Comparison of ENCODE assay signal across 29 cellular contexts in genomic region chr17:4574448-4575045, GRCh38. TPM values are rescaled to one million over a fixed set of nuclear protein-coding genes. Genes with fewer than 3 reads are reported as not detected.
A peak's percentile ranks its signal among the peaks of the same experiment; 100 is the strongest.
DNase-seq lines count a peak whose midpoint lies in the region; ATAC-seq, FAIRE-seq and TF ChIP-seq lines count a peak whose summit lies in the region.
"Had no signal": no experiment of that assay in that cellular context is flagged by ENCODE, and none has a peak within 500 bp of the region (broad histone marks: within the 10 kb centered on the region; RNA-seq: fewer than 3 reads in every experiment).

No MANE protein-coding gene starts in this region.

- H3K9me3 Mint-ChIP-seq in brain = peaks cover 0 to 3% (median 0%) of the 10 kb centered on the region in 5 experiments
- H3K9me3 Mint-ChIP-seq: CD4-positive, alpha-beta T cell had no signal

- no peak overlapping the region for H3K4me2 ChIP-seq in trophoblast cell (ENCODE audit: low read length)
- H3K4me2 ChIP-seq: BLaER1 had no signal

- H4K91ac ChIP-seq in trophoblast cell (ENCODE audit: low read depth, low read length) = no peak overlapping the region

- peak overlapping the region; percentile 54 for H3K23ac ChIP-seq in trophoblast cell (ENCODE audit: low read length)

- intact Hi-C loops in kidney (cut with DNase I) = no loop called here

- no peak overlapping the region for H3K4me3 ChIP-seq in kidney (ENCODE audit: low read length in 2 of 2)
- H3K4me3 ChIP-seq in trophoblast cell (ENCODE audit: low read depth, low read length) = no peak overlapping the region
- H3K4me3 ChIP-seq in upper lobe of left lung = no peak overlapping the region
- H3K4me3 ChIP-seq: BLaER1, GM12878, HAP-1 had no signal

- no peaks in the 10 kb centered on the region for H3K36me3 Mint-ChIP-seq in brain

- H3K14ac ChIP-seq in trophoblast cell (ENCODE audit: low read length) = peak overlapping the region; percentile 6

- no peak for TF ChIP-seq CTCF in brain (conservative IDR thresholded peaks at IDR 0.05)
- no peak for TF ChIP-seq CTCF in kidney (IDR thresholded peaks at IDR 0.05; ENCODE audit: borderline replicate concordance, extremely low read depth, insufficient read depth)
- TF ChIP-seq CTCF in upper lobe of left lung (IDR thresholded peaks at IDR 0.05) = no peak

- peak overlapping the region in 3 of 5 experiments; percentile 44 to 91 (median 84) for H3K27ac Mint-ChIP-seq in brain
- H3K27ac Mint-ChIP-seq: CD4-positive, alpha-beta T cell had no signal

- no peak for TF ChIP-seq EP300 in upper lobe of left lung (IDR thresholded peaks at IDR 0.05)

- no peak overlapping the region for H3K4me3 Mint-ChIP-seq in brain
- H3K4me3 Mint-ChIP-seq: CD4-positive, alpha-beta T cell had no signal

- no peaks in the 10 kb centered on the region for H3K36me3 ChIP-seq in kidney (ENCODE audit: control insufficient read depth in 1 of 2, insufficient read depth in 2 of 2, low read length in 2 of 2)
- H3K36me3 ChIP-seq in trophoblast cell (ENCODE audit: control insufficient read depth in 1 of 2, insufficient read depth in 2 of 2, low read length in 2 of 2) = no peaks in the 10 kb centered on the region
- H3K36me3 ChIP-seq in upper lobe of left lung = no peaks in the 10 kb centered on the region
- H3K36me3 ChIP-seq: BLaER1, HAP-1 had no signal

- TF ChIP-seq POLR2A in upper lobe of left lung (IDR thresholded peaks at IDR 0.05) = no peak

- H3K27me3 ChIP-seq in trophoblast cell (ENCODE audit: insufficient read depth, low read length) (no peaks in the 10 kb centered on the region), upper lobe of left lung (no peaks in the 10 kb centered on the region)
- H3K27me3 ChIP-seq: BLaER1 had no signal

- no peak overlapping the region for H2BK120ac ChIP-seq in trophoblast cell (ENCODE audit: insufficient read depth, low read length, poor library complexity)

- ATAC-seq in upper lobe of left lung (ENCODE audit: low FRiP score in 2 of 2) (peak; percentile 21 to 38), HG03469 (IDR thresholded peaks at IDR 0.05; ENCODE audit: unreplicated experiment) (no peak)
- ATAC-seq: PC-3 had no signal

- no peak overlapping the region for H2BK12ac ChIP-seq in trophoblast cell (ENCODE audit: low read length)

- no peak overlapping the region for H2AFZ ChIP-seq in trophoblast cell (ENCODE audit: insufficient read depth, low read length, poor library complexity)

- peaks cover 5% of the 10 kb centered on the region for H3K27me3 Mint-ChIP-seq in brain
- H3K27me3 Mint-ChIP-seq: CD4-positive, alpha-beta T cell had no signal

- H2BK5ac ChIP-seq in trophoblast cell (ENCODE audit: low read depth, low read length, poor library complexity) = no peak overlapping the region

- H3K79me2 ChIP-seq in trophoblast cell (ENCODE audit: control insufficient read depth, insufficient read depth, low read length, poor library complexity) = no peaks in the 10 kb centered on the region

- no peak overlapping the region for H4K12ac ChIP-seq in trophoblast cell (ENCODE audit: low read depth, low read length)

- H3K4ac ChIP-seq in trophoblast cell (ENCODE audit: low read depth, low read length) = no peak overlapping the region

- H3K9ac ChIP-seq in kidney (ENCODE audit: low read length in 2 of 2) (no peak overlapping the region), trophoblast cell (ENCODE audit: low read length) (peak overlapping the region; percentile 23)
- H3K9ac ChIP-seq: BLaER1 had no signal

- H2AK5ac ChIP-seq in trophoblast cell (ENCODE audit: low read length) = peak overlapping the region; percentile 23

- FAIRE-seq in kidney (lab: Jason Lieb, UNC) = no peak
- FAIRE-seq: GM12878 had no signal

- DNase-seq in kidney (no peak), trophoblast cell (no peak), upper lobe of left lung (no peak)
- no peak for DNase-seq in activated effector memory CD4-positive, alpha-beta T cell treated with anti-CD3 and anti-CD28 coated beads, Interleukin-2, amount 50 U/mL, for 16 hours
- no peak for DNase-seq in stimulated activated CD4-positive, alpha-beta T cell treated with anti-CD3 and anti-CD28 coated beads, Interleukin-12 subunit alpha, Interleukin-12 subunit beta, amount 100 ng/mL, for 4 hours
- DNase-seq: ACHN; Caco-2; CD4-positive, alpha-beta T cell; DMS 273 treated with DMSO at 0.1 percent for 48 hours; DND-41; IMR-90; Karpas-422; MV-4-11; NCI-H1694; NCI-H2081; NCI-H2171 treated with DMSO at 0.1 percent for 48 hours; NCI-H446 treated with DMSO at 0.1 percent for 48 hours; NCI-H526 treated with DMSO at 0.1 percent for 48 hours; PC-3 had no signal

- H3K27ac ChIP-seq in kidney (ENCODE audit: low read depth in 2 of 2, low read length in 2 of 2) (peak overlapping the region; percentile 81 to 89), trophoblast cell (ENCODE audit: low read depth, low read length) (no peak overlapping the region), upper lobe of left lung (no peak overlapping the region)
- H3K27ac ChIP-seq: BLaER1 had no signal

- WGBS in trophoblast cell (ENCODE audit: extremely low coverage, insufficient coverage, insufficient read length) = no CpG with 5 or more reads among the region's 9 CpGs
- 91 to 93% methylated on average over 7 to 9 of the region's 9 CpGs for WGBS in upper lobe of left lung, 2 donors

- H3K4me1 ChIP-seq in kidney (ENCODE audit: control insufficient read depth in 1 of 2, insufficient read depth in 1 of 2, low read depth in 1 of 2, low read length in 2 of 2) (peaks cover 19 to 20% of the 10 kb centered on the region in 2 donors), trophoblast cell (ENCODE audit: control insufficient read depth in 1 of 2, insufficient read depth in 2 of 2, low read length in 2 of 2) (peaks cover 17 to 21% of the 10 kb centered on the region in 2 experiments), upper lobe of left lung (no peaks in the 10 kb centered on the region)

- H4K8ac ChIP-seq in trophoblast cell (ENCODE audit: low read depth, low read length) = no peak overlapping the region

- H3K9me3 ChIP-seq in kidney (ENCODE audit: control insufficient read depth in 1 of 2, low read length in 2 of 2) (no peaks in the 10 kb centered on the region), trophoblast cell (ENCODE audit: insufficient read depth, low read depth, low read length) (peaks cover 5% of the 10 kb centered on the region), upper lobe of left lung (no peaks in the 10 kb centered on the region)
- H3K9me3 ChIP-seq: BLaER1, Caco-2, HAP-1 had no signal

- H3K18ac ChIP-seq in trophoblast cell (ENCODE audit: low read length) = no peak overlapping the region

- H3K79me1 ChIP-seq in trophoblast cell (ENCODE audit: low read length) = peaks cover 13% of the 10 kb centered on the region

- H3K4me1 Mint-ChIP-seq in brain = peaks cover 40% of the 10 kb centered on the region

RNA-seq across cellular contexts. Expression of gene SMTNL2, which starts 9.8 kb away (rescaled TPM):
- polyA plus RNA-seq in brain (ENCODE audit: insufficient read depth, low read depth, low replicate concordance) (3.6 TPM), kidney (ENCODE audit: insufficient read depth, low read depth, low replicate concordance) (58.1 TPM)
- total RNA-seq in kidney (25.6 TPM), upper lobe of left lung (1 to 10 TPM in 5 of 6 donors, under 1 TPM in 1; 0.49 to 7.3 (median 3.6) TPM)
- polyA plus RNA-seq in trophoblast cell (2013) = 71.8 and 77.6 TPM in 2 replicates
- total RNA-seq: CD4-positive, alpha-beta T cell; GM12878; HT1080; IMR-90; M059J; PC-3; RPMI7951 had no signal
- polyA plus RNA-seq: GM12878, IMR-90 had no signal

RNA-seq across cellular contexts. Expression of gene GGT6, which starts 14.2 kb away (rescaled TPM):
- polyA plus RNA-seq in brain (ENCODE audit: insufficient read depth, low read depth, low replicate concordance) (0.17 TPM), kidney (ENCODE audit: insufficient read depth, low read depth, low replicate concordance) (51.4 TPM)
- total RNA-seq in kidney (16.8 TPM), upper lobe of left lung (10 to 100 TPM in 3 of 6 donors, 1 to 10 TPM in 3; 3.8 to 18.7 (median 9.7) TPM)
- not detected in 2 replicates for polyA plus RNA-seq in trophoblast cell (2013)
- total RNA-seq: Caco-2; CD4-positive, alpha-beta T cell; HT1080; IMR-90; M059J; PC-3; Right ventricle myocardium superior; RPMI7951; SK-MEL-5 had no signal
- polyA plus RNA-seq: IMR-90 had no signal

RNA-seq across cellular contexts. Expression of gene MYBBP1A, which starts 19.4 kb away (rescaled TPM):
- polyA plus RNA-seq in brain (ENCODE audit: insufficient read depth, low read depth, low replicate concordance) = 35.0 TPM
- total RNA-seq in kidney = 51.6 TPM
- 11.9 TPM for polyA plus RNA-seq in kidney (ENCODE audit: insufficient read depth, low read depth, low replicate concordance)
- 12.1 and 12.4 TPM in 2 replicates for polyA plus RNA-seq in trophoblast cell (2013)
- 100 to 1,000 TPM in 1 of 6 donors, 10 to 100 TPM in 5; 45.2 to 151 (median 57.3) TPM for total RNA-seq in upper lobe of left lung

Comparison
In these comparisons a context has a peak if more than half of its experiments do, and no peak if none do; other contexts are left out.
1. H3K27ac ChIP-seq: peak in kidney (2 of 2); none in trophoblast cell (single experiment) and upper lobe of left lung (0 of 4).